13 cellular contexts compared by ENCODE assay signal in genomic region chr15:88631464-88632028, GRCh38. TPM values are rescaled to one million over a fixed set of nuclear protein-coding genes. Genes with fewer than 3 reads are reported as not detected.
DNase-seq lines count a peak whose midpoint lies in the region; ATAC-seq, FAIRE-seq and TF ChIP-seq lines count a peak whose summit lies in the region.
"Had no signal": no experiment of that assay in that cellular context is flagged by ENCODE, and none has a peak within 500 bp of the region (broad histone marks: within the 10 kb centered on the region; RNA-seq: fewer than 3 reads in every experiment).

No MANE protein-coding gene starts in this region.

- peak overlapping the region in 1 of 2 donors; percentile 41 for H3K4me3 Mint-ChIP-seq in CD14-positive monocyte
- no peak overlapping the region for H3K4me3 Mint-ChIP-seq in natural killer cell treated with Interleukin-12 subunit alpha and Interleukin-12 subunit beta and Interleukin-15 and Interleukin-18, amount 100 ng/mL, for 72 hours

- no peak for TF ChIP-seq POLR2A in breast epithelium (IDR thresholded peaks at IDR 0.05)
- TF ChIP-seq POLR2A in adrenal gland (IDR thresholded peaks at IDR 0.05): no peak

- H3K4me1 Mint-ChIP-seq in CD14-positive monocyte: peaks cover 39% of the 10 kb centered on the region
- peaks cover 44 to 50% of the 10 kb centered on the region in 2 donors for H3K4me1 Mint-ChIP-seq in natural killer cell treated with Interleukin-12 subunit alpha and Interleukin-12 subunit beta and Interleukin-15 and Interleukin-18, amount 100 ng/mL, for 72 hours (ENCODE audit: low read depth in 2 of 2)

- no peak for TF ChIP-seq CTCF in CD14-positive monocyte (IDR thresholded peaks at IDR 0.05)
- no peak for TF ChIP-seq CTCF in HEK293 (tag by site-specific recombination; IDR thresholded peaks at IDR 0.05)
- TF ChIP-seq CTCF in breast epithelium (IDR thresholded peaks at IDR 0.05): peak in 1 of 3 donors; percentile 28
- no peak for TF ChIP-seq CTCF in adrenal gland (IDR thresholded peaks at IDR 0.05)

- H3K4me3 ChIP-seq in HEK293 (ENCODE audit: low read depth, low read length): no peak overlapping the region
- H3K4me3 ChIP-seq in breast epithelium: no peak overlapping the region
- no peak overlapping the region for H3K4me3 ChIP-seq in adrenal gland

- FAIRE-seq in frontal cortex (lab: Jason Lieb, UNC): no peak

- POLR2A ChIA-PET in HEK293 (lab: Yijun Ruan, JAX): interaction anchor here (1.3 to 1.7 kb wide), 2 partner anchors 10 to 15 kb away, joined by 3 to 9 read pairs; partner anchors contain the start of gene AEN

- H3K36me3 ChIP-seq in HEK293 (ENCODE audit: control insufficient read depth in 2 of 2, insufficient read depth in 1 of 2, low read length in 2 of 2): peaks cover 83 to 87% of the 10 kb centered on the region in 2 experiments
- no peaks in the 10 kb centered on the region for H3K36me3 ChIP-seq in breast epithelium
- peaks cover 0 to 16% of the 10 kb centered on the region in 2 donors for H3K36me3 ChIP-seq in adrenal gland (replicated peaks in 1 of 2)

- intact Hi-C loops in CD14-positive monocyte (cut with micrococcal nuclease) (no loop called here), breast epithelium (cut with DNase I; ENCODE audit: low total_unique reads) (no loop called here), adrenal gland (cut with DNase I) (no loop called here)

- H3K27ac Mint-ChIP-seq in CD14-positive monocyte: peak overlapping the region in 6 of 7 donors; percentile 13 to 90 (median 74)
- H3K27ac Mint-ChIP-seq in natural killer cell treated with Interleukin-12 subunit alpha and Interleukin-12 subunit beta and Interleukin-15 and Interleukin-18, amount 100 ng/mL, for 72 hours: peak overlapping the region; percentile 77 to 91

- peaks cover 42 to 48% of the 10 kb centered on the region in 2 donors for H3K36me3 Mint-ChIP-seq in CD14-positive monocyte
- H3K36me3 Mint-ChIP-seq in natural killer cell treated with Interleukin-12 subunit alpha and Interleukin-12 subunit beta and Interleukin-15 and Interleukin-18, amount 100 ng/mL, for 72 hours: peaks cover 21% of the 10 kb centered on the region

- H3K27ac ChIP-seq in HEK293 (ENCODE audit: extremely low read depth, low read depth, low read length) (no peak overlapping the region), breast epithelium (peak overlapping the region; percentile 64 to 79), adrenal gland (peak overlapping the region in 1 of 5 donors; percentile 65)
- H3K27ac ChIP-seq: foreskin keratinocyte had no signal

- DNase-seq in CD14-positive monocyte (ENCODE audit: low spot score) (no peak), breast epithelium (ENCODE audit: low spot score in 2 of 2) (no peak), adrenal gland (no peak), pons (ENCODE audit: low spot score) (no peak), frontal cortex (ENCODE audit: low spot score in 2 of 2) (no peak), NOMO-1 treated with DMSO at 0.1 percent for 48 hours (lab: John Stamatoyannopoulos, UW; ENCODE audit: unreplicated experiment) (no peak)
- DNase-seq in natural killer cell treated with Interleukin-12 subunit alpha and Interleukin-12 subunit beta and Interleukin-15 and Interleukin-18, amount 100 ng/mL, for 72 hours (ENCODE audit: low spot score): no peak
- DNase-seq: amniotic stem cell; foreskin keratinocyte; NCI-H2107; OCI-M1; stimulated activated naive CD4-positive, alpha-beta T cell had no signal

- CTCF ChIA-PET in HEK293 (lab: Yijun Ruan, JAX): no interaction called here

- WGBS in adrenal gland, 4 donors: 84 to 96% (median 92%) methylated on average over 7 to 12 of the region's 12 CpGs

- ATAC-seq in natural killer cell treated with Interleukin-12 subunit alpha and Interleukin-12 subunit beta and Interleukin-15 and Interleukin-18, amount 100 ng/mL, for 72 hours: no peak
- ATAC-seq: foreskin keratinocyte had no signal

- H3K27me3 ChIP-seq in breast epithelium (no peaks in the 10 kb centered on the region), adrenal gland (no peaks in the 10 kb centered on the region)
- H3K27me3 ChIP-seq: foreskin keratinocyte had no signal

- H3K27me3 Mint-ChIP-seq in CD14-positive monocyte (ENCODE audit: low read depth in 3 of 3): no peaks in the 10 kb centered on the region
- no peaks in the 10 kb centered on the region for H3K27me3 Mint-ChIP-seq in natural killer cell treated with Interleukin-12 subunit alpha and Interleukin-12 subunit beta and Interleukin-15 and Interleukin-18, amount 100 ng/mL, for 72 hours

- no peaks in the 10 kb centered on the region for H3K9me3 ChIP-seq in HEK293 (ENCODE audit: control insufficient read depth, insufficient read depth, low read depth, low read length)
- H3K9me3 ChIP-seq in breast epithelium: no peaks in the 10 kb centered on the region
- no peaks in the 10 kb centered on the region for H3K9me3 ChIP-seq in adrenal gland (replicated peaks in 1 of 3)

- H3K9me3 Mint-ChIP-seq in CD14-positive monocyte: peaks cover 0 to 2% (median 0%) of the 10 kb centered on the region in 7 donors
- no peaks in the 10 kb centered on the region for H3K9me3 Mint-ChIP-seq in natural killer cell treated with Interleukin-12 subunit alpha and Interleukin-12 subunit beta and Interleukin-15 and Interleukin-18, amount 100 ng/mL, for 72 hours

- H3K4me1 ChIP-seq in HEK293 (ENCODE audit: control insufficient read depth, insufficient read depth, low read length): no peaks in the 10 kb centered on the region
- H3K4me1 ChIP-seq in breast epithelium: no peaks in the 10 kb centered on the region
- peaks cover 0 to 9% of the 10 kb centered on the region in 2 donors for H3K4me1 ChIP-seq in adrenal gland (replicated peaks in 1 of 2)
- H3K4me1 ChIP-seq: foreskin keratinocyte had no signal

TF ChIP-seq in HEK293, 187 proteins besides CTCF, POLR2A, EP300 and RAD21:
- no peak for TF ChIP-seq ZNF423 (tag by site-specific recombination; IDR thresholded peaks at IDR 0.05)
- TF ChIP-seq OSR2 (tag by site-specific recombination; IDR thresholded peaks at IDR 0.05): 0 out of 2 replicates have a peak, but pooled peaks have one; percentile 11
- TF ChIP-seq, protein P1, sequence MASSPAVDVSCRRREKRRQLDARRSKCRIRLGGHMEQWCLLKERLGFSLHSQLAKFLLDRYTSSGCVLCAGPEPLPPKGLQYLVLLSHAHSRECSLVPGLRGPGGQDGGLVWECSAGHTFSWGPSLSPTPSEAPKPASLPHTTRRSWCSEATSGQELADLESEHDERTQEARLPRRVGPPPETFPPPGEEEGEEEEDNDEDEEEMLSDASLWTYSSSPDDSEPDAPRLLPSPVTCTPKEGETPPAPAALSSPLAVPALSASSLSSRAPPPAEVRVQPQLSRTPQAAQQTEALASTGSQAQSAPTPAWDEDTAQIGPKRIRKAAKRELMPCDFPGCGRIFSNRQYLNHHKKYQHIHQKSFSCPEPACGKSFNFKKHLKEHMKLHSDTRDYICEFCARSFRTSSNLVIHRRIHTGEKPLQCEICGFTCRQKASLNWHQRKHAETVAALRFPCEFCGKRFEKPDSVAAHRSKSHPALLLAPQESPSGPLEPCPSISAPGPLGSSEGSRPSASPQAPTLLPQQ (tag by site-specific recombination; IDR thresholded peaks at IDR 0.05): no peak
TF ChIP-seq in HEK293: peak in this region for 1.

RNA-seq across cellular contexts. Expression of gene ISG20, which starts 7.3 kb away (rescaled TPM):
- 10 to 100 TPM; 25.1 to 29.3 TPM for polyA plus RNA-seq in CD14-positive monocyte
- 10 to 100 TPM in 2 of 3 donors, 1 to 10 TPM in 1; 7.4 to 34.4 (median 18.6) TPM for total RNA-seq in breast epithelium
- total RNA-seq in natural killer cell treated with Interleukin-12 subunit alpha and Interleukin-12 subunit beta and Interleukin-15 and Interleukin-18, amount 100 ng/mL, for 72 hours: 10 to 100 TPM; 21.8 to 30.2 TPM
- total RNA-seq in adrenal gland: 10 to 100 TPM in 1 of 8 donors, 1 to 10 TPM in 7; 1.6 to 10.5 (median 7.6) TPM
- polyA plus RNA-seq in adrenal gland: 10 to 100 TPM in 2 of 3 donors, 1 to 10 TPM in 1; 4.4 to 11.7 (median 10.2) TPM
- total RNA-seq in frontal cortex: not detected

RNA-seq across cellular contexts. Expression of gene AEN, which starts 10.4 kb away (rescaled TPM):
- 1 to 10 TPM; 4.6 to 6.3 TPM for polyA plus RNA-seq in CD14-positive monocyte
- 10 to 100 TPM; 11.7 to 21.6 (median 18.1) TPM for total RNA-seq in breast epithelium
- 10 to 100 TPM; 47.1 to 81.4 TPM for total RNA-seq in natural killer cell treated with Interleukin-12 subunit alpha and Interleukin-12 subunit beta and Interleukin-15 and Interleukin-18, amount 100 ng/mL, for 72 hours
- 10 to 100 TPM in 7 of 8 donors, 1 to 10 TPM in 1; 8.5 to 29.3 (median 14.2) TPM for total RNA-seq in adrenal gland
- 10 to 100 TPM in 1 of 3 donors, 1 to 10 TPM in 2; 4.9 to 11.3 (median 6.8) TPM for polyA plus RNA-seq in adrenal gland
- total RNA-seq in frontal cortex: 4.5 TPM
